In genomic region chr18:23995180-23995579, GRCh38 we compare ENCODE assay signal across 1 cellular context.
TF ChIP-seq lines count a peak whose summit lies in the region.

No MANE protein-coding gene starts in this region.

TF ChIP-seq in GM23338, 12 proteins besides CTCF, POLR2A, EP300 and RAD21:
- TF ChIP-seq ZNF462 (CRISPR knock-in tag; IDR thresholded peaks at IDR 0.05) (no peak), REST (IDR thresholded peaks at IDR 0.05; ENCODE audit: unreplicated experiment) (no peak), POLR2AphosphoS5 (IDR thresholded peaks at IDR 0.05; ENCODE audit: low read depth) (no peak), ZNF114 (CRISPR knock-in tag; IDR thresholded peaks at IDR 0.05) (no peak), EZH2 (IDR thresholded peaks at IDR 0.05; ENCODE audit: low read depth, unreplicated experiment) (no peak), JUNB (IDR thresholded peaks at IDR 0.05; ENCODE audit: unreplicated experiment) (no peak), ETS1 (IDR thresholded peaks at IDR 0.05) (no peak), ZNF331 (CRISPR knock-in tag; IDR thresholded peaks at IDR 0.05; ENCODE audit: low read depth) (no peak), NANOG (IDR thresholded peaks at IDR 0.05; ENCODE audit: borderline replicate concordance) (no peak), EZH2phosphoT487 (IDR thresholded peaks at IDR 0.05; ENCODE audit: unreplicated experiment) (no peak), CREB1 (CRISPR knock-in tag; IDR thresholded peaks at IDR 0.05; ENCODE audit: low read depth) (no peak), STAT1 (IDR thresholded peaks at IDR 0.05; ENCODE audit: unreplicated experiment) (no peak)
